15 cellular contexts compared by ENCODE assay signal in genomic region chr4:15375707-15376106, GRCh38. TPM values are rescaled to one million over a fixed set of nuclear protein-coding genes. Genes with fewer than 3 reads are reported as not detected.
DNase-seq lines count a peak whose midpoint lies in the region; ATAC-seq and TF ChIP-seq lines count a peak whose summit lies in the region.
"Had no signal": no experiment of that assay in that cellular context is flagged by ENCODE, and none has a peak within 500 bp of the region (broad histone marks: within the 10 kb centered on the region; RNA-seq: fewer than 3 reads in every experiment).

No MANE protein-coding gene starts in this region.

- H3K27ac ChIP-seq in esophagus squamous epithelium: peak overlapping the region in 3 of 4 donors; percentile 63 to 79 (median 65)
- H3K27ac ChIP-seq: WERI-Rb-1 had no signal

- H3K4me3 ChIP-seq in esophagus squamous epithelium (peak overlapping the region in 1 of 4 donors; percentile 56), BE2C (ENCODE audit: low read depth, low read length) (no peak overlapping the region)

- TF ChIP-seq CTCF in esophagus squamous epithelium (IDR thresholded peaks at IDR 0.05) (no peak), BE2C (IDR thresholded peaks at IDR 0.05; ENCODE audit: low read depth, low read length) (no peak)

- peaks cover 3% of the 10 kb centered on the region for H3K9me3 Mint-ChIP-seq in activated CD4-positive, alpha-beta T cell treated with anti-CD3 and anti-CD28 coated beads, Interleukin-2, amount 10 ng/mL, durations not matched to agents 24 days and 14 days
- no peaks in the 10 kb centered on the region for H3K9me3 Mint-ChIP-seq in stimulated activated naive B cell treated with anti-CD40 and anti-IgM and Interleukin-4, amounts not matched to agents 10 μg/mL and 1 μg/mL and 100 μg/mL, for 72 hours

- no peaks in the 10 kb centered on the region for H3K36me3 ChIP-seq in esophagus squamous epithelium
- H3K36me3 ChIP-seq in BE2C: no peaks in the 10 kb centered on the region
- H3K36me3 ChIP-seq: WERI-Rb-1 had no signal

- peaks cover 31% of the 10 kb centered on the region for H3K4me1 Mint-ChIP-seq in activated CD4-positive, alpha-beta T cell treated with anti-CD3 and anti-CD28 coated beads, Interleukin-2, amount 10 ng/mL, durations not matched to agents 24 days and 14 days
- peaks cover 11 to 29% of the 10 kb centered on the region in 2 donors for H3K4me1 Mint-ChIP-seq in stimulated activated naive B cell treated with anti-CD40 and anti-IgM and Interleukin-4, amounts not matched to agents 10 μg/mL and 1 μg/mL and 100 μg/mL, for 72 hours

- H3K9me3 ChIP-seq in esophagus squamous epithelium: no peaks in the 10 kb centered on the region
- H3K9me3 ChIP-seq in BE2C: no peaks in the 10 kb centered on the region

- WGBS in esophagus squamous epithelium, 2 donors: 40 to 46% methylated on average over 2 of the region's 2 CpGs

- H3K36me3 Mint-ChIP-seq in activated CD4-positive, alpha-beta T cell treated with anti-CD3 and anti-CD28 coated beads, Interleukin-2, amount 10 ng/mL, durations not matched to agents 24 days and 14 days (ENCODE audit: low read depth): no peaks in the 10 kb centered on the region
- no peaks in the 10 kb centered on the region for H3K36me3 Mint-ChIP-seq in stimulated activated naive B cell treated with anti-CD40 and anti-IgM and Interleukin-4, amounts not matched to agents 10 μg/mL and 1 μg/mL and 100 μg/mL, for 72 hours

- peaks cover 0 to 33% (median 13%) of the 10 kb centered on the region in 3 donors for H3K4me1 ChIP-seq in esophagus squamous epithelium
- H3K4me1 ChIP-seq in BE2C: no peaks in the 10 kb centered on the region

- peak; percentile 94 to 95 for ATAC-seq in stimulated activated naive B cell treated with anti-CD40 and anti-IgM and Interleukin-4, amounts not matched to agents 10 μg/mL and 1 μg/mL and 100 μg/mL, for 72 hours (replicated peaks)
- no peak for ATAC-seq in HG03135 (IDR thresholded peaks at IDR 0.05; ENCODE audit: unreplicated experiment)

- no peak overlapping the region for H3K27ac Mint-ChIP-seq in activated CD4-positive, alpha-beta T cell treated with anti-CD3 and anti-CD28 coated beads, Interleukin-2, amount 10 ng/mL, durations not matched to agents 24 days and 14 days
- H3K27ac Mint-ChIP-seq in stimulated activated naive B cell treated with anti-CD40 and anti-IgM and Interleukin-4, amounts not matched to agents 10 μg/mL and 1 μg/mL and 100 μg/mL, for 72 hours: no peak overlapping the region

- DNase-seq in activated CD4-positive, alpha-beta T cell treated with anti-CD3 and anti-CD28 coated beads, Interleukin-2, amount 10 ng/mL, durations not matched to agents 24 days and 14 days: peak; percentile 65
- no peak for DNase-seq in activated CD4-positive, alpha-beta T cell treated with anti-CD3 and anti-CD28 coated beads for 1 hour
- DNase-seq in KG1 (lab: John Stamatoyannopoulos, UW) (peak; percentile 14), esophagus squamous epithelium (lab: John Stamatoyannopoulos, UW) (no peak), BE2C (no peak), NCI-H1048 (lab: John Stamatoyannopoulos, UW) (no peak)
- DNase-seq in stimulated activated naive B cell treated with anti-CD40 and anti-IgM and Interleukin-4, amounts not matched to agents 10 μg/mL and 1 μg/mL and 100 μg/mL, for 72 hours: no peak
- DNase-seq: activated gamma-delta T cell treated with Interleukin-2 at 50 U/mL for 16 hours; effector memory CD4-positive, alpha-beta T cell; GF-D8; NCI-H1105; OCI-M1; WERI-Rb-1 had no signal

- H3K4me3 Mint-ChIP-seq in activated CD4-positive, alpha-beta T cell treated with anti-CD3 and anti-CD28 coated beads, Interleukin-2, amount 10 ng/mL, durations not matched to agents 24 days and 14 days: no peak overlapping the region
- H3K4me3 Mint-ChIP-seq in stimulated activated naive B cell treated with anti-CD40 and anti-IgM and Interleukin-4, amounts not matched to agents 10 μg/mL and 1 μg/mL and 100 μg/mL, for 72 hours: peak overlapping the region in 1 of 2 donors; percentile 52

- intact Hi-C loops in activated CD4-positive, alpha-beta T cell treated with anti-CD3 and anti-CD28 coated beads, Interleukin-2, amount 10 ng/mL, durations not matched to agents 24 days and 14 days (cut with micrococcal nuclease): loop anchor here (10.0 kb wide), 1 partner anchor 269 kb away; no protein-coding TSS in a partner anchor
- intact Hi-C loops in esophagus squamous epithelium (cut with DNase I): no loop called here

- H3K27me3 ChIP-seq in esophagus squamous epithelium (no peaks in the 10 kb centered on the region), BE2C (no peaks in the 10 kb centered on the region)

- no peak for TF ChIP-seq POLR2A in esophagus squamous epithelium (IDR thresholded peaks at IDR 0.05)

- no peaks in the 10 kb centered on the region for H3K27me3 Mint-ChIP-seq in activated CD4-positive, alpha-beta T cell treated with anti-CD3 and anti-CD28 coated beads, Interleukin-2, amount 10 ng/mL, durations not matched to agents 24 days and 14 days
- H3K27me3 Mint-ChIP-seq in stimulated activated naive B cell treated with anti-CD40 and anti-IgM and Interleukin-4, amounts not matched to agents 10 μg/mL and 1 μg/mL and 100 μg/mL, for 72 hours: peaks cover 0 to 6% of the 10 kb centered on the region in 2 donors

RNA-seq across cellular contexts. Expression of gene C1QTNF7, which starts 52.1 kb away (rescaled TPM):
- total RNA-seq in activated CD4-positive, alpha-beta T cell treated with anti-CD3 and anti-CD28 coated beads, Interleukin-2, amount 10 ng/mL, durations not matched to agents 24 days and 14 days: not detected in 2 replicates
- total RNA-seq in esophagus squamous epithelium: 10 to 100 TPM in 1 of 4 donors, 1 to 10 TPM in 1, under 1 TPM in 2; 0.11 to 12.2 (median 1.5) TPM
- not detected for polyA plus RNA-seq in BE2C (2012; ENCODE audit: insufficient read depth, insufficient read length, low read depth)
- total RNA-seq: A172 had no signal

Comparison
In these comparisons a context has a peak if more than half of its experiments do, and no peak if none do; other contexts are left out.
1. DNase-seq: peak in activated CD4-positive, alpha-beta T cell treated with anti-CD3 and anti-CD28 coated beads, Interleukin-2, amount 10 ng/mL, durations not matched to agents 24 days and 14 days (single experiment) and KG1 (single experiment); none in activated CD4-positive, alpha-beta T cell treated with anti-CD3 and anti-CD28 coated beads for 1 hour (single experiment), esophagus squamous epithelium (single experiment), stimulated activated naive B cell treated with anti-CD40 and anti-IgM and Interleukin-4, amounts not matched to agents 10 μg/mL and 1 μg/mL and 100 μg/mL, for 72 hours (single experiment), BE2C (single experiment) and NCI-H1048 (single experiment).